ENCODE assay signal across 24 cellular contexts in genomic region chr9:114771901-114772300, GRCh38. TPM values are rescaled to one million over a fixed set of nuclear protein-coding genes. Genes with fewer than 3 reads are reported as not detected.
"Had no signal": no experiment of that assay in that cellular context is flagged by ENCODE, and none has a peak within 500 bp of the region (broad histone marks: within the 10 kb centered on the region; RNA-seq: fewer than 3 reads in every experiment).

No MANE protein-coding gene starts in this region.

- ATAC-seq: activated T-cell treated with anti-CD3 and anti-CD28 coated beads, Interleukin-2, amount 50 U/mL, for 72 hours; effector memory CD8-positive, alpha-beta T cell; heart right ventricle; left lobe of liver; lower lobe of right lung; naive thymus-derived CD4-positive, alpha-beta T cell; sciatic nerve; stimulated activated memory B cell treated with anti-CD40 and anti-IgM and Interleukin-4, amounts not matched to agents 10 μg/mL and 1 μg/mL and 100 μg/mL, for 72 hours had no signal

- H3K4me3 ChIP-seq: colonic mucosa, dorsolateral prefrontal cortex, esophagus squamous epithelium, heart right ventricle, lower lobe of right lung, smooth muscle cell, transverse colon had no signal

- DNase-seq: activated B cell treated with CpG ODN at 0.5 μM for 24 hours; activated CD4-positive, alpha-beta memory T cell treated with anti-CD3 and anti-CD28 coated beads, Interleukin-2, amount 10 ng/mL, durations not matched to agents 7 days and 5 days; activated CD4-positive, alpha-beta T cell treated with anti-CD3 and anti-CD28 coated beads for 48 hours; activated effector memory CD4-positive, alpha-beta T cell treated with anti-CD3 and anti-CD28 coated beads, Interleukin-2, amount 50 U/mL, for 16 hours; activated naive CD4-positive, alpha-beta T cell treated with anti-CD3 and anti-CD28 coated beads, Interleukin-2, amount 10 ng/mL, durations not matched to agents 7 days and 5 days; activated T-cell treated with anti-CD3 and anti-CD28 coated beads, Interleukin-2, amount 50 U/mL, for 72 hours; brain microvascular endothelial cell; colonic mucosa; dorsolateral prefrontal cortex; effector memory CD8-positive, alpha-beta T cell; esophagus squamous epithelium; heart right ventricle; kidney; lower lobe of right lung; naive thymus-derived CD4-positive, alpha-beta T cell; occipital lobe; stimulated activated CD4-positive, alpha-beta T cell treated with anti-CD3 and anti-CD28 coated beads, Interleukin-15, amount 100 ng/mL, for 24 hours; T1000; transverse colon had no signal

RNA-seq across cellular contexts. Expression of gene TNFSF15, which starts 33.9 kb away (rescaled TPM):
- total RNA-seq: neural crest cell had no signal
